In genomic region chr12:32611986-32612385, GRCh38 we compare ENCODE assay signal across 20 cellular contexts.
DNase-seq lines count a peak whose midpoint lies in the region; ATAC-seq and TF ChIP-seq lines count a peak whose summit lies in the region.
"Had no signal": no experiment of that assay in that cellular context is flagged by ENCODE, and none has a peak within 500 bp of the region (broad histone marks: within the 10 kb centered on the region; RNA-seq: fewer than 3 reads in every experiment).

No MANE protein-coding gene starts in this region.

- peaks cover 84% of the 10 kb centered on the region for H3K36me3 ChIP-seq in upper lobe of right lung

- no peaks in the 10 kb centered on the region for H3K9me3 ChIP-seq in upper lobe of right lung
- H3K9me3 ChIP-seq: BLaER1 treated with 17β-estradiol and CSF1 and Interleukin-3, amounts not matched to agents 10 nM and 100 nM; Peyer's patch had no signal

- no peaks in the 10 kb centered on the region for H3K27me3 ChIP-seq in layer of hippocampus (ENCODE audit: control insufficient read depth, insufficient read depth, low read length)
- H3K27me3 ChIP-seq in upper lobe of right lung, result no peaks in the 10 kb centered on the region
- H3K27me3 ChIP-seq: BLaER1 treated with 17β-estradiol and CSF1 and Interleukin-3, amounts not matched to agents 10 nM and 100 nM; Peyer's patch had no signal

- DNase-seq in cerebellar cortex (ENCODE audit: low spot score) (peak; percentile 16), epithelial cell of prostate (ENCODE audit: low read depth, low spot score) (no peak), upper lobe of right lung (no peak), NCI-H526 (lab: John Stamatoyannopoulos, UW) (no peak)
- DNase-seq in activated effector memory CD4-positive, alpha-beta T cell treated with Interleukin-2 at 50 U/mL for 16 hours, result no peak
- DNase-seq in activated CD4-positive, alpha-beta T cell treated with anti-CD3 and anti-CD28 coated beads for 4 hours, result no peak
- DNase-seq: ACHN; CD8-positive, alpha-beta T cell; DND-41; MV-4-11; NCI-H1694; NCI-H2081 treated with DMSO at 0.1 percent for 48 hours; NCI-H2171 treated with DMSO at 0.1 percent for 48 hours; NCI-H524 treated with DMSO at 0.1 percent for 48 hours; Peyer's patch had no signal

- no peak for TF ChIP-seq CTCF in upper lobe of right lung (IDR thresholded peaks at IDR 0.05)

- H3K4me1 ChIP-seq in upper lobe of right lung, result no peaks in the 10 kb centered on the region

- H3K27ac ChIP-seq in epithelial cell of prostate (peak overlapping the region; percentile 48), layer of hippocampus (ENCODE audit: low read depth, low read length) (peak overlapping the region; percentile 11), upper lobe of right lung (no peak overlapping the region)
- H3K27ac ChIP-seq: BLaER1 treated with 17β-estradiol and CSF1 and Interleukin-3, amounts not matched to agents 10 nM and 100 nM had no signal

- H3K4me3 ChIP-seq in upper lobe of right lung, result no peak overlapping the region
- H3K4me3 ChIP-seq: BLaER1 treated with 17β-estradiol and CSF1 and Interleukin-3, amounts not matched to agents 10 nM and 100 nM; GM23338; Peyer's patch had no signal

- ATAC-seq in upper lobe of right lung, result peak; percentile 26
- ATAC-seq in HG02642 (IDR thresholded peaks at IDR 0.05; ENCODE audit: poor library complexity, unreplicated experiment), result no peak
- ATAC-seq: CD8-positive, alpha-beta T cell; HCT116 had no signal

- intact Hi-C loops in upper lobe of right lung (cut with DNase I), result no loop called here
